Comparison of ENCODE assay signal across 16 cellular contexts in genomic region chr9:134352247-134352933, GRCh38.
"Had no signal": no experiment of that assay in that cellular context is flagged by ENCODE, and none has a peak within 500 bp of the region (broad histone marks: within the 10 kb centered on the region; RNA-seq: fewer than 3 reads in every experiment).

No MANE protein-coding gene starts in this region.

- H3K27ac ChIP-seq: ascending aorta, esophagus muscularis mucosa, neural progenitor cell, ovary had no signal

- H3K9me3 ChIP-seq: ascending aorta, esophagus muscularis mucosa, ovary, tibial nerve had no signal

- H3K4me3 ChIP-seq: ascending aorta, coronary artery, esophagus muscularis mucosa, neural progenitor cell, ovary, tibial nerve had no signal

- H3K27me3 ChIP-seq: ascending aorta, esophagus muscularis mucosa, neural progenitor cell, ovary, tibial nerve had no signal

- DNase-seq: activated CD4-positive, alpha-beta T cell treated with anti-CD3 and anti-CD28 coated beads for 1 hour; activated CD8-positive, alpha-beta memory T cell treated with anti-CD3 and anti-CD28 coated beads for 24 hours; activated CD8-positive, alpha-beta memory T cell treated with anti-CD3 and anti-CD28 coated beads, Interleukin-2, amount 50 U/mL, for 48 hours; activated effector memory CD4-positive, alpha-beta T cell treated with Interleukin-2 at 50 U/mL for 16 hours; activated naive CD4-positive, alpha-beta T cell treated with anti-CD3 and anti-CD28 coated beads, Interleukin-2, amount 50 U/mL, for 16 hours; activated T-cell treated with anti-CD3 and anti-CD28 coated beads, Interleukin-2, amount 50 U/mL, for 48 hours; effector CD4-positive, alpha-beta T cell; left colon; ovary; stimulated activated CD4-positive, alpha-beta T cell treated with anti-CD3 and anti-CD28 coated beads, Interleukin-2, amount 100 ng/mL, for 24 hours; stimulated activated naive CD4-positive, alpha-beta T cell treated with Interleukin-2 at 50 U/mL for 16 hours had no signal

- ATAC-seq: left colon had no signal

- H3K9ac ChIP-seq: neural progenitor cell had no signal

- H3K36me3 ChIP-seq: esophagus muscularis mucosa, neural progenitor cell, ovary, tibial nerve had no signal

- H2AFZ ChIP-seq: neural progenitor cell had no signal

- H3K4me2 ChIP-seq: neural progenitor cell had no signal
